Comparison of ENCODE assay signal across 17 cellular contexts in the genomic region with DNA sequence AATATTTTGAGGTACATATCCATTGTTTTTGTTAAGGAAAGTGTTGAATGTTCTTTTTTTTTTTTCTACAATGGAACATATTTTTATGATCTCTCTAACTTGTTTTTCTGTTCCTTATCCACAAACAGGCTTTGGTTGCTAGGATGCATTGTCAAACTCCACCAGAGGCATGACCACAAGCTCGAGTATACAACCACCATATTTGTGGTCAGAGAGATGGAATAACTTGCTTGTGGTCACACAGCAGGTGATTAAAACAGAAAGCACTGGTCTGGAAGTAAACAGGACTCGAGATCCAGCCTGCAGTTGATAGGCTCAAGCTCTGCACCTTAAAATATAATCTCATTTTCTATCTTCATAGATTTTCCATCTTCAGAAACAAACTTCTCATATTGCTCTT.
DNase-seq lines count a peak whose midpoint lies in the region; ATAC-seq and TF ChIP-seq lines count a peak whose summit lies in the region.
"Had no signal": no experiment of that assay in that cellular context is flagged by ENCODE, and none has a peak within 500 bp of the region (broad histone marks: within the 10 kb centered on the region; RNA-seq: fewer than 3 reads in every experiment).

No MANE protein-coding gene starts in this region.

- ATAC-seq in right cardiac atrium (no peak), esophagus mucosa (no peak)
- ATAC-seq: HepG2; natural killer cell treated with Interleukin-12 subunit alpha and Interleukin-12 subunit beta and Interleukin-15 and Interleukin-18, amount 100 ng/mL, for 72 hours had no signal

- no peak overlapping the region for H4K8ac ChIP-seq in H9 (replicated peaks; ENCODE audit: insufficient read length, low read depth, low read length)

- no peaks in the 10 kb centered on the region; a peak in 1 of 7 replicates for H3K36me3 Mint-ChIP-seq in H9 (ENCODE audit: insufficient read depth in 1 of 3, low read depth in 3 of 3)
- H3K36me3 Mint-ChIP-seq: natural killer cell treated with Interleukin-12 subunit alpha and Interleukin-12 subunit beta and Interleukin-15 and Interleukin-18, amount 100 ng/mL, for 72 hours had no signal

- no peak overlapping the region for H3K4me3 ChIP-seq in astrocyte of the cerebellum (ENCODE audit: low read depth, low read length)
- no peak overlapping the region for H3K4me3 ChIP-seq in right cardiac atrium (ENCODE audit: low read length)
- H3K4me3 ChIP-seq: SJSA1, suprapubic skin had no signal

- no peak overlapping the region for H2BK120ac ChIP-seq in H9 (ENCODE audit: low read depth, low read length, poor library complexity, severe bottlenecking)

- in situ Hi-C loops in ACHN (cut with HindIII; ENCODE audit: low pct_ligation_motif_present, low pct_unique_long_range_greater_than_20kb, low sequenced_read_pairs) (no loop called here), astrocyte of the cerebellum (cut with HindIII; ENCODE audit: low sequenced_read_pairs) (no loop called here)

- intact Hi-C loops in right cardiac atrium (cut with DNase I): no loop called here

- TF ChIP-seq CTCF in H9 (conservative IDR thresholded peaks at IDR 0.05) (no peak), astrocyte of the cerebellum (IDR thresholded peaks at IDR 0.05; ENCODE audit: low read depth, low read length, missing control alignments) (no peak)

- H3K27me3 ChIP-seq in H9 (ENCODE audit: insufficient read depth, low read length) (no peaks in the 10 kb centered on the region), right cardiac atrium (ENCODE audit: control insufficient read depth, insufficient read depth) (no peaks in the 10 kb centered on the region)
- H3K27me3 ChIP-seq: SJSA1, suprapubic skin had no signal

- peak overlapping the region; percentile 46 to 53 (median 53); a peak in 4 of 7 replicates for H3K27ac Mint-ChIP-seq in H9
- H3K27ac Mint-ChIP-seq: natural killer cell treated with Interleukin-12 subunit alpha and Interleukin-12 subunit beta and Interleukin-15 and Interleukin-18, amount 100 ng/mL, for 72 hours had no signal

- peaks cover 17 to 19% of the 10 kb centered on the region in 2 experiments for H3K4me1 Mint-ChIP-seq in H9

- no peak overlapping the region for H2BK15ac ChIP-seq in H9 (ENCODE audit: low read depth, low read length)

- H3K4me3 Mint-ChIP-seq in H9: no peak overlapping the region
- H3K4me3 Mint-ChIP-seq: natural killer cell treated with Interleukin-12 subunit alpha and Interleukin-12 subunit beta and Interleukin-15 and Interleukin-18, amount 100 ng/mL, for 72 hours had no signal

- no peak overlapping the region for H3K9ac ChIP-seq in H9 (ENCODE audit: extremely low read depth, insufficient read length, low read length)

- no peak overlapping the region for H2AK5ac ChIP-seq in H9 (ENCODE audit: insufficient read length, low read length)

- H4K5ac ChIP-seq in H9 (ENCODE audit: insufficient read length, low read depth, low read length): no peak overlapping the region

- H3K56ac ChIP-seq in H9 (ENCODE audit: insufficient read length, low read depth, low read length): no peak overlapping the region

- no peak overlapping the region for H4K91ac ChIP-seq in H9 (ENCODE audit: insufficient read length, low read depth, low read length)

- WGBS in H9 (ENCODE audit: extremely low coverage, insufficient read length, low lambda C conversion rate): no CpG with 5 or more reads among the region's 2 CpGs
- 42% methylated on average over 2 of the region's 2 CpGs for WGBS in right cardiac atrium

- H3K4ac ChIP-seq in H9 (ENCODE audit: low read depth, low read length): no peak overlapping the region

- H4K20me1 ChIP-seq in H9 (ENCODE audit: control insufficient read depth, insufficient read depth, insufficient read length): peaks cover 3% of the 10 kb centered on the region

- H3K9me3 Mint-ChIP-seq in H9: no peaks in the 10 kb centered on the region
- H3K9me3 Mint-ChIP-seq: natural killer cell treated with Interleukin-12 subunit alpha and Interleukin-12 subunit beta and Interleukin-15 and Interleukin-18, amount 100 ng/mL, for 72 hours had no signal

- no peak overlapping the region for H2BK12ac ChIP-seq in H9 (ENCODE audit: insufficient read length, low read depth, low read length)

- no peak overlapping the region for H3K18ac ChIP-seq in H9 (ENCODE audit: insufficient read length, low read depth, low read length)

- no peak overlapping the region for H3K23ac ChIP-seq in H9 (ENCODE audit: insufficient read length, low read depth, low read length)

- no peak overlapping the region for H2AFZ ChIP-seq in H9 (ENCODE audit: low read length)

- H2BK5ac ChIP-seq in H9 (ENCODE audit: insufficient read length, low read length): no peak overlapping the region

- no peak overlapping the region for H3T11ph ChIP-seq in H9 (ENCODE audit: low read length)

- H3K9me3 ChIP-seq in H9 (ENCODE audit: control insufficient read depth, low read depth, low read length): no peaks in the 10 kb centered on the region
- no peaks in the 10 kb centered on the region for H3K9me3 ChIP-seq in right cardiac atrium (ENCODE audit: control insufficient read depth, low read length)
- H3K9me3 ChIP-seq: SJSA1, suprapubic skin had no signal

- no peaks in the 10 kb centered on the region for H3K79me2 ChIP-seq in H9 (ENCODE audit: insufficient read depth, low read length)

- no peak overlapping the region for H3K27ac ChIP-seq in H9 (ENCODE audit: insufficient read length, low read depth, low read length)
- H3K27ac ChIP-seq in right cardiac atrium (ENCODE audit: low read length): no peak overlapping the region
- H3K27ac ChIP-seq: epithelial cell of prostate, SJSA1, suprapubic skin had no signal

- peak; percentile 47 for DNase-seq in ACHN
- no peak for DNase-seq in H9
- peak; percentile 98 for DNase-seq in astrocyte of the cerebellum (ENCODE audit: low read depth)
- peak; percentile 57 for DNase-seq in islet precursor cell
- no peak for DNase-seq in activated naive CD4-positive, alpha-beta T cell treated with anti-CD3 and anti-CD28 coated beads, Interleukin-2, amount 50 U/mL, for 16 hours
- DNase-seq in DMS 273 (lab: John Stamatoyannopoulos, UW; ENCODE audit: unreplicated experiment): no peak
- DNase-seq in right cardiac atrium: no peak
- DNase-seq: activated CD4-positive, alpha-beta T cell treated with anti-CD3 and anti-CD28 coated beads, Interleukin-2, amount 50 U/mL, for 4 hours; activated T-cell treated with anti-CD3 and anti-CD28 coated beads, Interleukin-2, amount 50 U/mL, for 48 hours; NCI-H1105; NCI-H446 had no signal

- no peak overlapping the region for H3K4me2 ChIP-seq in H9 (ENCODE audit: insufficient read depth, insufficient read length, low read length)

- H3K4me1 ChIP-seq in H9 (ENCODE audit: insufficient read depth, low read length): peaks cover 5% of the 10 kb centered on the region; the same call in 1 of the 2 replicates
- H3K4me1 ChIP-seq in right cardiac atrium (ENCODE audit: control insufficient read depth, insufficient read depth, low read length): no peaks in the 10 kb centered on the region
- H3K4me1 ChIP-seq: SJSA1, suprapubic skin had no signal

- no peak overlapping the region for H3K14ac ChIP-seq in H9 (ENCODE audit: insufficient read depth, low read length)

- peaks cover 5% of the 10 kb centered on the region; the same call in 1 of the 2 replicates for H3K27me3 Mint-ChIP-seq in H9 (ENCODE audit: low read depth)

- H2BK20ac ChIP-seq in H9 (ENCODE audit: low read depth, low read length, poor library complexity, severe bottlenecking): no peak overlapping the region

- H3K79me1 ChIP-seq in H9 (ENCODE audit: insufficient read depth, low read depth, low read length, poor library complexity, severe bottlenecking): no peaks in the 10 kb centered on the region

- H3K23me2 ChIP-seq in H9 (ENCODE audit: insufficient read length, low read depth, low read length, poor library complexity, severe bottlenecking): no peaks in the 10 kb centered on the region

Comparison
In these comparisons a context has a peak if more than half of its experiments do, and no peak if none do; other contexts are left out.
1. DNase-seq: peak in ACHN (single experiment), astrocyte of the cerebellum (single experiment) and islet precursor cell (single experiment); none in H9 (single experiment), activated naive CD4-positive, alpha-beta T cell treated with anti-CD3 and anti-CD28 coated beads, Interleukin-2, amount 50 U/mL, for 16 hours (single experiment), DMS 273 (single experiment) and right cardiac atrium (0 of 3).